ENCODE assay signal across 8 cellular contexts in genomic region chr19:6279620-6279930, GRCh38. TPM values are rescaled to one million over a fixed set of nuclear protein-coding genes. Genes with fewer than 3 reads are reported as not detected.
A peak's percentile ranks its signal among the peaks of the same experiment; 100 is the strongest.
DNase-seq lines count a peak whose midpoint lies in the region; ATAC-seq and TF ChIP-seq lines count a peak whose summit lies in the region.

No MANE protein-coding gene starts in this region.

- TF ChIP-seq CTCF in MCF 10A (IDR thresholded peaks at IDR 0.05; ENCODE audit: unreplicated experiment) (no peak), GM20000 (IDR thresholded peaks at IDR 0.05; ENCODE audit: extremely low read depth, missing control alignments) (no peak)

- peak overlapping the region; percentile 100 for H3K4me3 Mint-ChIP-seq in MCF 10A (ENCODE audit: unreplicated experiment)
- H3K4me3 Mint-ChIP-seq in naive thymus-derived CD8-positive, alpha-beta T cell = peak overlapping the region in 7 of 10 donors; percentile 19 to 81 (median 40)

- ATAC-seq in GM19455 (IDR thresholded peaks at IDR 0.05; ENCODE audit: unreplicated experiment) = peak; percentile 39
- peak; percentile 31 for ATAC-seq in HG03280 (IDR thresholded peaks at IDR 0.05; ENCODE audit: unreplicated experiment)
- peak; percentile 52 to 54 for ATAC-seq in naive thymus-derived CD8-positive, alpha-beta T cell

- intact Hi-C loops in MCF 10A (cut with micrococcal nuclease) = no loop called here

- DNase-seq in MCF 10A (ENCODE audit: unreplicated experiment) (no peak), GM20000 (ENCODE audit: low spot score) (no peak), AML-193 (lab: John Stamatoyannopoulos, UW) (no peak), NCI-H2227 treated with DMSO at 0.1 percent for 48 hours (lab: John Stamatoyannopoulos, UW) (no peak)
- no peak for DNase-seq in naive thymus-derived CD8-positive, alpha-beta T cell
- DNase-seq in activated CD4-positive, alpha-beta T cell treated with anti-CD3 and anti-CD28 coated beads, Interleukin-2, amount 50 U/mL, for 1 hour = no peak

- peak overlapping the region; percentile 98 for H3K27ac Mint-ChIP-seq in MCF 10A (ENCODE audit: low read depth, unreplicated experiment)
- peak overlapping the region in 1 of 10 donors; percentile 94 for H3K27ac Mint-ChIP-seq in naive thymus-derived CD8-positive, alpha-beta T cell

- no TSS peak for BruUV-seq in MCF 10A (replicated peaks; lab: Mats Ljungman, UMichigan)

- peaks cover 26% of the 10 kb centered on the region for H3K4me1 Mint-ChIP-seq in MCF 10A (ENCODE audit: insufficient read depth, unreplicated experiment)
- H3K4me1 Mint-ChIP-seq in naive thymus-derived CD8-positive, alpha-beta T cell = peaks cover 29 to 52% (median 47%) of the 10 kb centered on the region in 4 donors

- H3K36me3 Mint-ChIP-seq in MCF 10A (ENCODE audit: insufficient read depth, unreplicated experiment) = peaks cover 17% of the 10 kb centered on the region
- no peaks in the 10 kb centered on the region for H3K36me3 Mint-ChIP-seq in naive thymus-derived CD8-positive, alpha-beta T cell

- H3K27me3 Mint-ChIP-seq in MCF 10A (ENCODE audit: insufficient read depth, unreplicated experiment) = no peaks in the 10 kb centered on the region
- H3K27me3 Mint-ChIP-seq in naive thymus-derived CD8-positive, alpha-beta T cell = no peaks in the 10 kb centered on the region

- H3K9me3 Mint-ChIP-seq in MCF 10A (ENCODE audit: unreplicated experiment) = no peaks in the 10 kb centered on the region
- H3K9me3 Mint-ChIP-seq in naive thymus-derived CD8-positive, alpha-beta T cell = no peaks in the 10 kb centered on the region

- CTCF ChIA-PET in MCF 10A (lab: Yijun Ruan, JAX) = no interaction called here

- POLR2A ChIA-PET in MCF 10A (lab: Yijun Ruan, JAX) = interaction anchor here (0.5 to 1.1 kb wide), 4 partner anchors 41 to 1479 kb away, joined by 3 to 5 read pairs (median 3); partner anchors contain the start of gene CLPP
- POLR2A ChIA-PET in naive thymus-derived CD8-positive, alpha-beta T cell (lab: Charles Lee) = no interaction called here

RNA-seq across cellular contexts. Expression of gene MLLT1, which starts 0.2 kb away (rescaled TPM):
- 53.9 and 59.0 TPM in 2 replicates for total RNA-seq in MCF 10A (2022)
- total RNA-seq in naive thymus-derived CD8-positive, alpha-beta T cell = 10 to 100 TPM; 37.7 to 41.7 TPM
- 1 to 10 TPM in 2 of 3 donors, under 1 TPM in 1; 0.68 to 2.7 (median 1.2) TPM for polyA plus RNA-seq in naive thymus-derived CD8-positive, alpha-beta T cell

RNA-seq across cellular contexts. Expression of gene ACER1, which starts 53.8 kb away (rescaled TPM):
- not detected in 2 replicates for total RNA-seq in MCF 10A (2022)
- total RNA-seq in naive thymus-derived CD8-positive, alpha-beta T cell = 1 to 10 TPM in 1 of 2 experiments, under 1 TPM in 1; 0.91 to 1.1 TPM
- 1 to 10 TPM; 1.4 to 2.6 (median 2.3) TPM for polyA plus RNA-seq in naive thymus-derived CD8-positive, alpha-beta T cell
